Comparison of ENCODE assay signal across 16 cellular contexts in the genomic region with DNA sequence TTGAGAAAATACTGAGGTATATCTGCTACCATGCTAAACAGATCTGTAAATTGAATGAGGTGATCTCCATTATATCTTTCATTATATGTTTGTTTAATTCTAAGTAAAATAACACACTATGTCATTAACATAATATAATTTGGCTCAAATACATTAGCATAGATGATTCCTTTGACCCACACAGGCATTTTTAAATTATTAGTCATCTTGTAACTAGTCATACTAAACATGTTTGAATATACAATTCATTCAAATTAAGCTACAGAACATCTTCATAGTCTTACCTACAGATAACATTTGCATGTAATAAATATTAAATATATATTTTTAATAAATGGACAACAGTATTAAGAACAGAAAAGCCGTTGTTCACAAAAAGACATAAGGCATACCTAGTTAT.
"Had no signal": no experiment of that assay in that cellular context is flagged by ENCODE, and none has a peak within 500 bp of the region (broad histone marks: within the 10 kb centered on the region; RNA-seq: fewer than 3 reads in every experiment).

No MANE protein-coding gene starts in this region.

- H3K27me3 ChIP-seq: hepatocyte, thyroid gland had no signal

- DNase-seq: activated CD4-positive, alpha-beta T cell treated with anti-CD3 and anti-CD28 coated beads for 48 hours; activated naive CD8-positive, alpha-beta T cell treated with anti-CD3 and anti-CD28 coated beads, Interleukin-2, amount 10 ng/mL, durations not matched to agents 7 days and 5 days; anterior cingulate cortex; dermis blood vessel endothelial cell; effector memory CD8-positive, alpha-beta T cell; left ventricle myocardium inferior; mucosa of descending colon; naive thymus-derived CD4-positive, alpha-beta T cell; stimulated activated CD4-positive, alpha-beta T cell treated with anti-CD3 and anti-CD28 coated beads, Interleukin-2, amount 100 ng/mL, for 48 hours; stimulated activated naive B cell treated with anti-CD40 and anti-IgM and Interleukin-4, amounts not matched to agents 10 μg/mL and 1 μg/mL and 100 μg/mL, for 72 hours; T-helper 2 cell; thyroid gland had no signal

- H3K9me3 Mint-ChIP-seq: activated naive CD8-positive, alpha-beta T cell treated with anti-CD3 and anti-CD28 coated beads, Interleukin-2, amount 10 ng/mL, durations not matched to agents 7 days and 5 days had no signal

- H3K27me3 Mint-ChIP-seq: effector memory CD8-positive, alpha-beta T cell; memory B cell; naive thymus-derived CD4-positive, alpha-beta T cell had no signal

- H3K4me1 Mint-ChIP-seq: activated naive CD8-positive, alpha-beta T cell treated with anti-CD3 and anti-CD28 coated beads, Interleukin-2, amount 10 ng/mL, durations not matched to agents 7 days and 5 days; naive thymus-derived CD4-positive, alpha-beta T cell; stimulated activated naive B cell treated with anti-CD40 and anti-IgM and Interleukin-4, amounts not matched to agents 10 μg/mL and 1 μg/mL and 100 μg/mL, for 72 hours had no signal

- ATAC-seq: effector memory CD8-positive, alpha-beta T cell; mucosa of descending colon; naive thymus-derived CD4-positive, alpha-beta T cell; stimulated activated naive B cell treated with anti-CD40 and anti-IgM and Interleukin-4, amounts not matched to agents 10 μg/mL and 1 μg/mL and 100 μg/mL, for 72 hours; WTC11 had no signal

- H3K4me1 ChIP-seq: left ventricle myocardium inferior, parathyroid adenoma, thyroid gland had no signal

- H3K9ac ChIP-seq: parathyroid adenoma had no signal

- H3K9me3 ChIP-seq: mucosa of descending colon, thyroid gland had no signal

- H3K27ac Mint-ChIP-seq: activated naive CD8-positive, alpha-beta T cell treated with anti-CD3 and anti-CD28 coated beads, Interleukin-2, amount 10 ng/mL, durations not matched to agents 7 days and 5 days; effector memory CD8-positive, alpha-beta T cell; memory B cell; naive thymus-derived CD4-positive, alpha-beta T cell; stimulated activated naive B cell treated with anti-CD40 and anti-IgM and Interleukin-4, amounts not matched to agents 10 μg/mL and 1 μg/mL and 100 μg/mL, for 72 hours; WTC11 had no signal

- H3K4me3 ChIP-seq: hepatocyte, left ventricle myocardium inferior, mucosa of descending colon, thyroid gland had no signal

- H3K4me2 ChIP-seq: hepatocyte had no signal

- H2AFZ ChIP-seq: hepatocyte, parathyroid adenoma had no signal

- H3K36me3 Mint-ChIP-seq: activated naive CD8-positive, alpha-beta T cell treated with anti-CD3 and anti-CD28 coated beads, Interleukin-2, amount 10 ng/mL, durations not matched to agents 7 days and 5 days; memory B cell; naive thymus-derived CD4-positive, alpha-beta T cell; stimulated activated naive B cell treated with anti-CD40 and anti-IgM and Interleukin-4, amounts not matched to agents 10 μg/mL and 1 μg/mL and 100 μg/mL, for 72 hours; WTC11 had no signal

- H3K79me2 ChIP-seq: hepatocyte, parathyroid adenoma had no signal

- H3K4me3 Mint-ChIP-seq: activated naive CD8-positive, alpha-beta T cell treated with anti-CD3 and anti-CD28 coated beads, Interleukin-2, amount 10 ng/mL, durations not matched to agents 7 days and 5 days; effector memory CD8-positive, alpha-beta T cell; memory B cell; naive thymus-derived CD4-positive, alpha-beta T cell; stimulated activated naive B cell treated with anti-CD40 and anti-IgM and Interleukin-4, amounts not matched to agents 10 μg/mL and 1 μg/mL and 100 μg/mL, for 72 hours; WTC11 had no signal

- H3K36me3 ChIP-seq: left ventricle myocardium inferior, thyroid gland had no signal

- H3K27ac ChIP-seq: hepatocyte, left ventricle myocardium inferior, parathyroid adenoma, thyroid gland had no signal
